1 cellular context compared by ENCODE assay signal in genomic region chr19:42918377-42919069, GRCh38. TPM values are rescaled to one million over a fixed set of nuclear protein-coding genes. Genes with fewer than 3 reads are reported as not detected.
"Had no signal": no experiment of that assay in that cellular context is flagged by ENCODE, and none has a peak within 500 bp of the region (broad histone marks: within the 10 kb centered on the region; RNA-seq: fewer than 3 reads in every experiment).

No MANE protein-coding gene starts in this region.

RNA-seq across cellular contexts. Expression of gene PSG6, which starts 0.8 kb away (rescaled TPM):
- total RNA-seq: GM12878 had no signal
- polyA plus RNA-seq: GM12878 had no signal

RNA-seq across cellular contexts. Expression of gene PSG7, which starts 18.5 kb away (rescaled TPM):
- total RNA-seq: GM12878 had no signal
- polyA plus RNA-seq: GM12878 had no signal

RNA-seq across cellular contexts. Expression of gene PSG1, which starts 39.0 kb away (rescaled TPM):
- total RNA-seq: GM12878 had no signal
- polyA plus RNA-seq: GM12878 had no signal
